Comparison of ENCODE assay signal across 11 cellular contexts in the genomic region with DNA sequence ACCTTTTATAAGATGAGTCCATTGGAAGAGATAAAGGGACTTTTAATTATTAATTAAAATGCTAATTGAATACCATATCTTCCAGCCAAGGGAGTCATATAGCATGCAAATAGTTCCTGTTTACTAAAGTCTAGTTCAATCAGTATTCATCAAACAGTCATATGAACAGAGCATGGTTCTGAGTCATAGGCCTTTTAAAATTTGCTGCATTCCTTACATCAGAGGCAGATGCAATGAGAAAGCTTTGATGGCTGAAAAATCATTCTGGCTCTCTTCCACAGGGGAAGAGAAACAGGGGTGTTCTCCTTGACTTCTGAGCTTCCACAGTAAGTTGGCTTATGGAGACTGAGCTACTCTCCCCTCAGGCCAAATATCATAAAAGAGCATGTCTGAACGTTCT. TPM values are rescaled to one million over a fixed set of nuclear protein-coding genes. Genes with fewer than 3 reads are reported as not detected.
A peak's percentile ranks its signal among the peaks of the same experiment; 100 is the strongest.
DNase-seq lines count a peak whose midpoint lies in the region; ATAC-seq, FAIRE-seq and TF ChIP-seq lines count a peak whose summit lies in the region.
"Had no signal": no experiment of that assay in that cellular context is flagged by ENCODE, and none has a peak within 500 bp of the region (broad histone marks: within the 10 kb centered on the region; RNA-seq: fewer than 3 reads in every experiment).

No MANE protein-coding gene starts in this region.

- FAIRE-seq in HTR-8/SVneo (lab: Jason Lieb, UNC), result no peak
- no peak for FAIRE-seq in K562 (lab: Jason Lieb, UNC)

- ATAC-seq in K562 (no peak), right cardiac atrium (no peak), GM18502 (IDR thresholded peaks at IDR 0.05; ENCODE audit: poor library complexity, unreplicated experiment) (no peak), GM19351 (IDR thresholded peaks at IDR 0.05; ENCODE audit: unreplicated experiment) (no peak)
- ATAC-seq: mucosa of descending colon had no signal

- H3K4me1 Mint-ChIP-seq in nephron progenitor cell, result peaks cover 5% of the 10 kb centered on the region

- H3K27ac ChIP-seq in K562 (ENCODE audit: extremely low read depth, low read depth, low read length) (no peak overlapping the region), mesodermal cell (ENCODE audit: low read depth, low read length, severe bottlenecking) (peak overlapping the region; percentile 20), right cardiac atrium (ENCODE audit: low read length) (no peak overlapping the region)

- 0% methylated on average over 1 of the region's 1 CpG for WGBS in K562 (ENCODE audit: insufficient coverage, low coverage, missing lambda C conversion rate)
- 59 to 80% methylated on average over 1 of the region's 1 CpG for WGBS in mesodermal cell (ENCODE audit: insufficient coverage in 2 of 2), 2 experiments
- WGBS in right cardiac atrium, result 24% methylated on average over 1 of the region's 1 CpG

- H3K4me3 ChIP-seq in AG10803 (ENCODE audit: low read length) (no peak overlapping the region), K562 (no peak overlapping the region), mesodermal cell (ENCODE audit: extremely low read depth, insufficient read depth, low read length, poor library complexity, severe bottlenecking) (no peak overlapping the region), right cardiac atrium (ENCODE audit: low read length) (no peak overlapping the region)
- H3K4me3 ChIP-seq: mucosa of descending colon had no signal

- TF ChIP-seq RAD21 in K562 (CRISPR knock-in tag; conservative IDR thresholded peaks at IDR 0.05 in 1 of 2, IDR thresholded peaks at IDR 0.05 in 1 of 2), result no peak

- no peak overlapping the region for H3K4me3 Mint-ChIP-seq in nephron progenitor cell

- H3K9ac ChIP-seq in K562 (ENCODE audit: insufficient read depth in 1 of 2, low read depth in 2 of 2, low read length in 2 of 2), result no peak overlapping the region

- in situ Hi-C loops in K562 (cut with MboI), result no loop called here

- H3K9me3 Mint-ChIP-seq in nephron progenitor cell, result peaks cover 45% of the 10 kb centered on the region

- H3K36me3 ChIP-seq in K562 (ENCODE audit: control insufficient read depth, insufficient read depth, low read length), result no peaks in the 10 kb centered on the region
- H3K36me3 ChIP-seq in mesodermal cell (ENCODE audit: control insufficient read depth, insufficient read depth, low read length), result no peaks in the 10 kb centered on the region

- BruUV-seq in K562 (replicated peaks; lab: Mats Ljungman, UMichigan), result no TSS peak

- no peak overlapping the region for H3K4me2 ChIP-seq in K562 (ENCODE audit: insufficient read depth, low read length)

- TF ChIP-seq POLR2A in K562 (conservative IDR thresholded peaks at IDR 0.05), result no peak

- H3K9me1 ChIP-seq in K562 (ENCODE audit: control insufficient read depth, insufficient read depth, low read length), result no peaks in the 10 kb centered on the region

- H3K27me3 Mint-ChIP-seq in nephron progenitor cell (ENCODE audit: low read depth, poor library complexity), result no peaks in the 10 kb centered on the region

- no peaks in the 10 kb centered on the region for H3K79me2 ChIP-seq in K562 (ENCODE audit: control insufficient read depth, insufficient read depth, low read length)

- no peak overlapping the region for H3K27ac Mint-ChIP-seq in nephron progenitor cell
- H3K27ac Mint-ChIP-seq: activated T-helper 2 cell treated with anti-CD3 and anti-CD28 coated beads, Interferon-gamma antibody, Interleukin-2, Interleukin-4, amounts not matched to agents 10 μg/mL and 5 μg/mL and 100 μg/mL, durations not matched to agents 14 hours and 24 hours and 36 hours had no signal

- no peak overlapping the region for H2AFZ ChIP-seq in K562 (ENCODE audit: low read depth, low read length)

- no peaks in the 10 kb centered on the region for H3K27me3 ChIP-seq in K562 (ENCODE audit: control insufficient read depth in 2 of 2, insufficient read depth in 2 of 2, low read length in 2 of 2)
- H3K27me3 ChIP-seq in right cardiac atrium (ENCODE audit: control insufficient read depth, insufficient read depth), result no peaks in the 10 kb centered on the region

- H3K4me1 ChIP-seq in K562 (replicated peaks in 1 of 2; ENCODE audit: control insufficient read depth in 2 of 2, insufficient read depth in 2 of 2, low read length in 2 of 2) (no peaks in the 10 kb centered on the region), mesodermal cell (ENCODE audit: control insufficient read depth, insufficient read depth, low read length, poor library complexity, severe bottlenecking) (peaks cover 13% of the 10 kb centered on the region), right cardiac atrium (ENCODE audit: control insufficient read depth, insufficient read depth, low read length) (no peaks in the 10 kb centered on the region)

- TF ChIP-seq CTCF in AG10803 (conservative IDR thresholded peaks at IDR 0.05; ENCODE audit: low read length) (no peak), K562 (IDR thresholded peaks at IDR 0.05 in 2 of 3, conservative IDR thresholded peaks at IDR 0.05 in 1 of 3; ENCODE audit: insufficient read depth in 2 of 3, low read depth in 1 of 3, low read length in 3 of 3) (no peak), nephron progenitor cell (IDR thresholded peaks at IDR 0.05) (no peak)

- DNase-seq in AG10803 (ENCODE audit: low read depth) (peak; percentile 81), HTR-8/SVneo (ENCODE audit: insufficient read length, low spot score) (peak; percentile 64), K562 (ENCODE audit: extremely low read depth in 1 of 4, low spot score in 3 of 4) (no peak), right cardiac atrium (no peak), nephron progenitor cell (no peak)
- DNase-seq: mucosa of descending colon, NCI-H2081 had no signal

- CTCF ChIA-PET in K562 (lab: Yijun Ruan, JAX; ENCODE audit: low intra/inter-chr PET ratio), result no interaction called here

- H3K9me3 ChIP-seq in K562 (replicated peaks; ENCODE audit: control insufficient read depth, insufficient read depth, low read depth, low read length) (no peaks in the 10 kb centered on the region), mesodermal cell (ENCODE audit: control insufficient read depth, low read length) (no peaks in the 10 kb centered on the region), right cardiac atrium (ENCODE audit: control insufficient read depth, low read length) (no peaks in the 10 kb centered on the region)
- H3K9me3 ChIP-seq: mucosa of descending colon had no signal

- TF ChIP-seq EP300 in K562 (IDR thresholded peaks at IDR 0.05; ENCODE audit: low read length), result no peak

- H4K20me1 ChIP-seq in K562 (replicated peaks; ENCODE audit: control insufficient read depth, insufficient read depth, low read length), result no peaks in the 10 kb centered on the region

- intact Hi-C loops in K562 (cut with micrococcal nuclease) (no loop called here), right cardiac atrium (cut with DNase I) (no loop called here)

- POLR2A ChIA-PET in K562 (lab: Yijun Ruan, JAX), result no interaction called here

- peaks cover 55% of the 10 kb centered on the region for H3K36me3 Mint-ChIP-seq in nephron progenitor cell (ENCODE audit: low read depth)

RNA-seq across cellular contexts. Expression of a gene that starts 32.6 kb away (rescaled TPM):
- total RNA-seq in K562 (2011; cell fraction: chromatin; rRNA removed; ENCODE audit: low replicate concordance), result 8.7 and 32.5 TPM in 2 replicates
- 7.7 and 13.0 TPM in 2 replicates for total RNA-seq in K562 (2011; cell fraction: nucleolus; rRNA removed)
- total RNA-seq in K562 (2011; cell fraction: nucleoplasm; rRNA removed), result 16.9 and 28.4 TPM in 2 replicates
- total RNA-seq in K562 (2014; rRNA removed) (35.9 and 43.2 TPM in 2 replicates), K562 (2014; rRNA removed; fragmentation: Illumina TruSeq; extraction: Trizol) (62.6 and 68.0 TPM in 2 replicates), K562 (2015; rRNA removed; fragmentation: Illumina TruSeq; extraction: Trizol) (54.8 and 59.9 TPM in 2 replicates), K562 (2021) (40.3 and 42.0 TPM in 2 replicates), right cardiac atrium (10 to 100 TPM; 13.0 to 17.0 (median 13.8) TPM)
- polyA plus RNA-seq in K562 (2011; rRNA removed) (43.9 and 48.7 TPM in 2 replicates), K562 (2014; fragmentation: Illumina TruSeq; extraction: Trizol) (62.3 and 74.7 TPM in 2 replicates), K562 (2014; fragmentation: Nextera tagmentation; extraction: Ambion mirVana) (10 to 100 TPM; 77.1 to 95.3 TPM), K562 (2014; rRNA removed) (48.7 and 49.4 TPM in 2 replicates), right cardiac atrium (17.3 TPM)
- 7.1 and 18.8 TPM in 2 replicates for polyA plus RNA-seq in K562 (2011; cell fraction: cytosol; rRNA removed)
- 12.7 and 20.7 TPM in 2 replicates for polyA plus RNA-seq in K562 (2011; cell fraction: nucleus; rRNA removed)
- 42.0 and 45.6 TPM in 2 replicates for polyA plus RNA-seq in K562 (2012)
- polyA minus RNA-seq in K562 (2011; rRNA and poly(A)+ RNA removed), result 24.1 and 26.9 TPM in 2 replicates
- 9.7 and 12.5 TPM in 2 replicates for polyA minus RNA-seq in K562 (2011; cell fraction: cytosol; rRNA and poly(A)+ RNA removed)
- polyA minus RNA-seq in K562 (2011; cell fraction: nucleus; rRNA and poly(A)+ RNA removed), result 8.8 and 15.1 TPM in 2 replicates
- 31.0 TPM for polyA plus RNA-seq in mesodermal cell (2013, experiment 1 of 2)
- 34.8 TPM for polyA plus RNA-seq in mesodermal cell (2013, experiment 2 of 2)

RNA-seq across cellular contexts. Expression of a gene that starts 35.7 kb away (rescaled TPM):
- total RNA-seq in K562 (2011; cell fraction: chromatin; rRNA removed; ENCODE audit: low replicate concordance), result not detected in 2 replicates
- not detected in 2 replicates for total RNA-seq in K562 (2011; cell fraction: nucleolus; rRNA removed)
- not detected in 2 replicates for total RNA-seq in K562 (2011; cell fraction: nucleoplasm; rRNA removed)
- total RNA-seq in K562 (2014; rRNA removed), result not detected in 2 replicates
- not detected in 2 replicates for total RNA-seq in K562 (2014; rRNA removed; fragmentation: Illumina TruSeq; extraction: Trizol)
- total RNA-seq in K562 (2015; rRNA removed; fragmentation: Illumina TruSeq; extraction: Trizol), result not detected in 2 replicates
- not detected in 2 replicates for total RNA-seq in K562 (2021)
- not detected in 2 replicates for polyA plus RNA-seq in K562 (2011; rRNA removed)
- 0.04 TPM in 1 of 2 replicates, not detected in the other for polyA plus RNA-seq in K562 (2011; cell fraction: cytosol; rRNA removed)
- not detected in 2 replicates for polyA plus RNA-seq in K562 (2011; cell fraction: nucleus; rRNA removed)
- not detected in 2 replicates for polyA plus RNA-seq in K562 (2012)
- not detected in 2 replicates for polyA plus RNA-seq in K562 (2014; fragmentation: Illumina TruSeq; extraction: Trizol)
- under 1 TPM in 1 of 2 experiments, not detected in 1; 0.03 TPM for polyA plus RNA-seq in K562 (2014; fragmentation: Nextera tagmentation; extraction: Ambion mirVana)
- polyA plus RNA-seq in K562 (2014; rRNA removed), result not detected in 2 replicates
- polyA minus RNA-seq in K562 (2011; rRNA and poly(A)+ RNA removed), result not detected in 2 replicates
- not detected in 2 replicates for polyA minus RNA-seq in K562 (2011; cell fraction: cytosol; rRNA and poly(A)+ RNA removed)
- polyA minus RNA-seq in K562 (2011; cell fraction: nucleus; rRNA and poly(A)+ RNA removed), result not detected in 2 replicates
- not detected for polyA plus RNA-seq in mesodermal cell (2013, experiment 1 of 2)
- polyA plus RNA-seq in mesodermal cell (2013, experiment 2 of 2), result not detected
- total RNA-seq in right cardiac atrium, result 1,000 to 10,000 TPM in 1 of 4 donors, 100 to 1,000 TPM in 3; 816 to 1,016 (median 864) TPM
- 1,778 TPM for polyA plus RNA-seq in right cardiac atrium
- total RNA-seq: activated T-helper 2 cell treated with anti-CD3 and anti-CD28 coated beads, Interferon-gamma antibody, Interleukin-2, Interleukin-4, amounts not matched to agents 10 μg/mL and 5 μg/mL and 100 μg/mL, durations not matched to agents 14 hours and 24 hours and 36 hours had no signal

Comparison
In these comparisons a context has a peak if more than half of its experiments do, and no peak if none do; other contexts are left out.
1. DNase-seq: peak in AG10803 (single experiment) and HTR-8/SVneo (single experiment); none in K562 (0 of 4), right cardiac atrium (0 of 3) and nephron progenitor cell (single experiment).
2. RNA of a gene that starts 35.7 kb away (total RNA-seq): 816 to 1,016 TPM in right cardiac atrium; not detected in K562; every median in the first group is over 100 times any median in the second.